Comparison of ENCODE assay signal across 14 cellular contexts in the genomic region with DNA sequence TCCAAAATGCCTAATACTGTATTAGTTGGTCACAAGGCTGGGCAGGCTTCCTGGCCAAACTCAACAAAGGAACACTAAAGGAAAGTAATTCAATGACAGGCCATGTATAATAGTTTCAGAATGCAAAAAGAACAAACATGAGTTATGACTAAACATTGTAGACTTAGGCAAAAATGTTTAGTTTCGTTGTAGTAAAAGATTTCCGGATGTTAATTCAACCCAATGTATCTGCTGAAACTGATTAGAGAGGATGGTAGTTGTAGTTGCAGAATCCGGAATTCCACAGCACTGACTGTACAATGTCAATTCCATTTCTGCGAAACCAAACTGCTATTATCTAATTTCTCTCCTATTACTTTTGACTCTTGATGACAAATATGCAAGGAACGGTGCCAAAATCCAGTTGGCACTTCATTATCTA.
DNase-seq lines count a peak whose midpoint lies in the region; ATAC-seq lines count a peak whose summit lies in the region.
"Had no signal": no experiment of that assay in that cellular context is flagged by ENCODE, and none has a peak within 500 bp of the region (broad histone marks: within the 10 kb centered on the region; RNA-seq: fewer than 3 reads in every experiment).

No MANE protein-coding gene starts in this region.

- peak overlapping the region in 1 of 2 donors; percentile 16 for H3K27ac ChIP-seq in aorta (ENCODE audit: low read depth in 1 of 2, low read length in 2 of 2)
- H3K27ac ChIP-seq: HL-60 had no signal

- no peak overlapping the region for H3K4me3 ChIP-seq in aorta (ENCODE audit: low read length in 2 of 2)

- peaks cover 2 to 5% of the 10 kb centered on the region in 2 donors for H3K4me1 ChIP-seq in aorta (ENCODE audit: control insufficient read depth in 1 of 2, insufficient read depth in 2 of 2, low read length in 2 of 2)

- H3K36me3 ChIP-seq in aorta (ENCODE audit: control insufficient read depth in 1 of 2, insufficient read depth in 2 of 2, low read length in 1 of 2): no peaks in the 10 kb centered on the region

- intact Hi-C loops in aorta (cut with DNase I): no loop called here

- ATAC-seq in aorta (ENCODE audit: low FRiP score) (peak; percentile 65), GM21737 (IDR thresholded peaks at IDR 0.05; ENCODE audit: unreplicated experiment) (no peak)
- ATAC-seq: stimulated activated effector memory CD8-positive, alpha-beta T cell treated with anti-CD3 and anti-CD28 coated beads, Interleukin-12 subunit alpha, Interleukin-12 subunit beta, amount 100 ng/mL, for 72 hours had no signal

- 5 to 7% methylated on average over 5 of the region's 5 CpGs for WGBS in aorta, 2 donors

- H3K9me3 ChIP-seq in aorta (ENCODE audit: control insufficient read depth, low read length): no peaks in the 10 kb centered on the region

- DNase-seq in HS-27A (ENCODE audit: low read depth): peak; percentile 96
- peak; percentile 90 for DNase-seq in amniotic stem cell (lab: John Stamatoyannopoulos, UW)
- peak; percentile 83 for DNase-seq in glomerular visceral epithelial cell (ENCODE audit: extremely low spot score)
- peak in 1 of 2 donors; percentile 62 for DNase-seq in aorta
- no peak for DNase-seq in DMS53 (lab: John Stamatoyannopoulos, UW)
- no peak for DNase-seq in cerebellar nuclear complex (lab: John Stamatoyannopoulos, UW)
- DNase-seq: caudate nucleus; hypothalamus; NCI-H1436; NK-92 treated with Interleukin-12 subunit alpha and Interleukin-12 subunit beta, amount 100 ng/mL, for 24 hours; T-helper 9 cell had no signal

- no peaks in the 10 kb centered on the region for H3K27me3 ChIP-seq in aorta (ENCODE audit: control insufficient read depth in 1 of 2, insufficient read depth in 2 of 2, low read length in 1 of 2)

Comparison
In these comparisons a context has a peak if more than half of its experiments do, and no peak if none do; other contexts are left out.
1. DNase-seq: peak in HS-27A (single experiment), amniotic stem cell (single experiment) and glomerular visceral epithelial cell (single experiment); none in DMS53 (single experiment) and cerebellar nuclear complex (0 of 2).